Comparison of ENCODE assay signal across 8 cellular contexts in genomic region chr10:74056081-74056818, GRCh38. TPM values are rescaled to one million over a fixed set of nuclear protein-coding genes. Genes with fewer than 3 reads are reported as not detected.
DNase-seq lines count a peak whose midpoint lies in the region; ATAC-seq, FAIRE-seq and TF ChIP-seq lines count a peak whose summit lies in the region.

No MANE protein-coding gene starts in this region.

- BruUV-seq in GM12878 (replicated peaks; lab: Mats Ljungman, UMichigan) = no TSS peak

- H3K4me2 ChIP-seq in GM12878 (ENCODE audit: control insufficient read depth, insufficient read depth) = peak overlapping the region; percentile 56

- RAD21 ChIA-PET in GM12878 (lab: Charles Lee; ENCODE audit: unreplicated experiment) = interaction anchor here (0.9 to 4.4 kb wide), 12 partner anchors 20 to 206 kb away, joined by 3 to 29 read pairs (median 4); no protein-coding TSS in a partner anchor

- FAIRE-seq in GM12878 (lab: Jason Lieb, UNC) = peak; percentile 75

- H3K9me3 ChIP-seq in GM12878 (replicated peaks; ENCODE audit: control insufficient read depth, insufficient read depth, low read length) (no peaks in the 10 kb centered on the region), mucosa of descending colon (no peaks in the 10 kb centered on the region)

- H3K79me2 ChIP-seq in GM12878 (ENCODE audit: control insufficient read depth, insufficient read depth, low read length) = no peaks in the 10 kb centered on the region

- in situ Hi-C loops in GM12878 (cut with MboI) = no loop called here

- H3K4me1 ChIP-seq in GM12878 (ENCODE audit: control insufficient read depth, insufficient read depth, low read length) (peaks cover 23% of the 10 kb centered on the region), mucosa of descending colon (ENCODE audit: low read depth) (peaks cover 5% of the 10 kb centered on the region)

- no peak overlapping the region for H3K9ac ChIP-seq in GM12878 (ENCODE audit: control insufficient read depth, insufficient read depth, low read length)

- CTCF ChIA-PET in GM12878 (lab: Yijun Ruan, JAX) = interaction anchor here (0.6 to 1.9 kb wide), 13 partner anchors 8 to 208 kb away, joined by 3 to 12 read pairs (median 3); no protein-coding TSS in a partner anchor

- ATAC-seq in HG03558 (IDR thresholded peaks at IDR 0.05; ENCODE audit: extremely low read depth, unreplicated experiment) = peak; percentile 36
- peak; percentile 80 for ATAC-seq in GM12878
- peak; percentile 57 for ATAC-seq in mucosa of descending colon
- no peak for ATAC-seq in GM19455 (IDR thresholded peaks at IDR 0.05; ENCODE audit: unreplicated experiment)
- no peak for ATAC-seq in GM18870 (IDR thresholded peaks at IDR 0.05; ENCODE audit: unreplicated experiment)

- peak; percentile 46 to 69; a peak in 1 of 4 replicates for TF ChIP-seq EP300 in GM12878 (IDR thresholded peaks at IDR 0.05; ENCODE audit: borderline replicate concordance in 1 of 2, control insufficient read depth in 1 of 2, low read depth in 2 of 2, low read length in 2 of 2)

- no peaks in the 10 kb centered on the region for H4K20me1 ChIP-seq in GM12878 (ENCODE audit: control insufficient read depth, insufficient read depth)

- H2AFZ ChIP-seq in GM12878 (ENCODE audit: control insufficient read depth, low read depth, low read length) = no peak overlapping the region

- TF ChIP-seq POLR2A in GM12878 (IDR thresholded peaks at IDR 0.05; ENCODE audit: low read depth, low read length) = no peak

- WGBS in GM12878 (ENCODE audit: insufficient coverage, insufficient replicate concordance, low lambda C conversion rate, missing lambda C conversion rate) = 25% methylated on average over 2 of the region's 2 CpGs

- TF ChIP-seq CTCF in GM10266 (IDR thresholded peaks at IDR 0.05; ENCODE audit: control insufficient read depth, insufficient read depth, low read depth, missing control alignments) = no peak
- no peak for TF ChIP-seq CTCF in GM12878 (IDR thresholded peaks at IDR 0.05 in 2 of 3, conservative IDR thresholded peaks at IDR 0.05 in 1 of 3; ENCODE audit: control insufficient read depth in 2 of 3, extremely low read depth in 1 of 3, insufficient read depth in 1 of 3, low read depth in 3 of 3, low read length in 3 of 3)
- TF ChIP-seq CTCF in mucosa of descending colon (IDR thresholded peaks at IDR 0.05) = no peak

- no peaks in the 10 kb centered on the region for H3K36me3 ChIP-seq in GM12878 (ENCODE audit: control insufficient read depth in 2 of 2, insufficient read depth in 2 of 2, low read length in 1 of 2)
- no peaks in the 10 kb centered on the region for H3K36me3 ChIP-seq in mucosa of descending colon (ENCODE audit: low read depth)

- TF ChIP-seq RAD21 in GM12878 (IDR thresholded peaks at IDR 0.05; ENCODE audit: insufficient read depth, low read depth, low read length) = no peak

- POLR2A ChIA-PET in GM12878 (lab: Charles Lee) = interaction anchor here (0.6 to 1.1 kb wide), 3 partner anchors 95 to 799 kb away, joined by 4 to 10 read pairs (median 5); partner anchors contain the start of genes ADK and AP3M1

- H3K4me3 ChIP-seq in GM12878 (no peak overlapping the region), mucosa of descending colon (no peak overlapping the region)

- H3K27ac ChIP-seq in GM12878 (ENCODE audit: control insufficient read depth, insufficient read depth) = no peak overlapping the region

- no peaks in the 10 kb centered on the region for H3K27me3 ChIP-seq in GM12878 (replicated peaks in 1 of 2; ENCODE audit: control insufficient read depth in 2 of 2, insufficient read depth in 2 of 2, low read length in 1 of 2)

- DNase-seq in GM10266 (ENCODE audit: extremely low spot score) (peak; percentile 34), GM12878 (ENCODE audit: low read depth, low spot score) (peak; percentile 33), mucosa of descending colon (no peak), UCSD-AML1 (lab: John Stamatoyannopoulos, UW; ENCODE audit: unreplicated experiment) (no peak), SKM-1 (lab: John Stamatoyannopoulos, UW; ENCODE audit: unreplicated experiment) (no peak)

- SMC1A ChIA-PET in GM12878 (lab: Charles Lee; ENCODE audit: uncharacterized antibody, unreplicated experiment) = interaction anchor here (0.7 to 4.7 kb wide), 17 partner anchors 9 to 207 kb away, joined by 3 to 71 read pairs (median 3); no protein-coding TSS in a partner anchor

- intact Hi-C loops in GM12878 (cut with micrococcal nuclease; ENCODE audit: unreplicated experiment) (loop anchor here (5.0 kb wide), 1 partner anchor 99 kb away; no protein-coding TSS in a partner anchor), mucosa of descending colon (cut with DNase I, micrococcal nuclease) (no loop called here)

TF ChIP-seq in GM12878, 131 proteins besides CTCF, POLR2A, EP300 and RAD21 (continues in another document):
- TF ChIP-seq NFYA (IDR thresholded peaks at IDR 0.05; ENCODE audit: borderline replicate concordance, low read depth, low read length) (no peak), BRCA1 (IDR thresholded peaks at IDR 0.05; ENCODE audit: low read depth, low read length) (no peak), ZBTB33 (IDR thresholded peaks at IDR 0.05) (no peak), E2F4 (IDR thresholded peaks at IDR 0.05; ENCODE audit: low read depth, low read length) (no peak), CBX3 (IDR thresholded peaks at IDR 0.05; ENCODE audit: borderline replicate concordance, low read depth) (no peak), SMARCA5 (IDR thresholded peaks at IDR 0.05) (no peak), CREB1 (IDR thresholded peaks at IDR 0.05; ENCODE audit: low read depth) (no peak), SP1 (IDR thresholded peaks at IDR 0.05; ENCODE audit: low read depth, low read length) (no peak), SRF (IDR thresholded peaks at IDR 0.05; ENCODE audit: low read depth in 2 of 2, low read length in 2 of 2) (no peak), MEF2A (IDR thresholded peaks at IDR 0.05; ENCODE audit: insufficient read depth, low read depth, low read length) (peak; percentile 79)
- TF ChIP-seq, protein P1, sequence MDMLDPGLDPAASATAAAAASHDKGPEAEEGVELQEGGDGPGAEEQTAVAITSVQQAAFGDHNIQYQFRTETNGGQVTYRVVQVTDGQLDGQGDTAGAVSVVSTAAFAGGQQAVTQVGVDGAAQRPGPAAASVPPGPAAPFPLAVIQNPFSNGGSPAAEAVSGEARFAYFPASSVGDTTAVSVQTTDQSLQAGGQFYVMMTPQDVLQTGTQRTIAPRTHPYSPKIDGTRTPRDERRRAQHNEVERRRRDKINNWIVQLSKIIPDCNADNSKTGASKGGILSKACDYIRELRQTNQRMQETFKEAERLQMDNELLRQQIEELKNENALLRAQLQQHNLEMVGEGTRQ (IDR thresholded peaks at IDR 0.05; ENCODE audit: borderline replicate concordance, low read depth, low read length) = no peak

RNA-seq across cellular contexts. Expression of gene VCL, which starts 58.3 kb away (rescaled TPM):
- 9.7 and 9.8 TPM in 2 replicates for total RNA-seq in GM12878 (2013; cell fraction: nucleolus; rRNA removed)
- total RNA-seq in GM12878 (2014; rRNA removed) (22.5 and 23.6 TPM in 2 replicates), GM12878 (2014; rRNA removed; fragmentation: Illumina TruSeq; extraction: Trizol) (22.8 and 24.4 TPM in 2 replicates), GM12878 (2021) (49.3 and 54.6 TPM in 2 replicates), mucosa of descending colon (100 to 1,000 TPM; 114 to 292 (median 117) TPM)
- polyA plus RNA-seq in GM12878 (2011; ENCODE audit: low read depth) = 5.7 TPM
- polyA plus RNA-seq in GM12878 (2011; rRNA removed) (10.7 and 13.8 TPM in 2 replicates), GM12878 (2014; fragmentation: Illumina TruSeq; extraction: Trizol) (28.8 and 29.0 TPM in 2 replicates), GM12878 (2014; fragmentation: Nextera tagmentation; extraction: Ambion mirVana) (1 to 10 TPM; 6.7 to 9.2 TPM), GM12878 (2014; rRNA removed) (24.3 and 25.1 TPM in 2 replicates), GM12878 (2016; fragmentation: Nextera tagmentation; extraction: Ambion mirVana) (10 to 100 TPM; 38.4 to 39.0 TPM)
- 9.2 and 9.9 TPM in 2 replicates for polyA plus RNA-seq in GM12878 (2011; cell fraction: cytosol; rRNA removed)
- polyA plus RNA-seq in GM12878 (2011; cell fraction: nucleus; rRNA removed) = 21.7 and 22.7 TPM in 2 replicates
- 6.3 and 7.6 TPM in 2 replicates for polyA plus RNA-seq in GM12878 (2012)
- polyA minus RNA-seq in GM12878 (2011; rRNA and poly(A)+ RNA removed) = 12.9 and 16.5 TPM in 2 replicates
- 5.3 and 8.6 TPM in 2 replicates for polyA minus RNA-seq in GM12878 (2011; cell fraction: cytosol; rRNA and poly(A)+ RNA removed)
- polyA minus RNA-seq in GM12878 (2011; cell fraction: nucleus; rRNA and poly(A)+ RNA removed) = 12.9 and 17.8 TPM in 2 replicates

Comparison
In these comparisons a context has a peak if more than half of its experiments do, and no peak if none do; other contexts are left out.
1. DNase-seq: peak in GM10266 (single experiment) and GM12878 (single experiment); none in mucosa of descending colon (0 of 3), UCSD-AML1 (single experiment) and SKM-1 (single experiment).
2. ATAC-seq: peak in HG03558 (single experiment), GM12878 (single experiment) and mucosa of descending colon (single experiment); none in GM19455 (single experiment) and GM18870 (single experiment).